In genomic region chr1:93083979-93084378, GRCh38 we compare ENCODE assay signal across 23 cellular contexts.
"Had no signal": no experiment of that assay in that cellular context is flagged by ENCODE, and none has a peak within 500 bp of the region (broad histone marks: within the 10 kb centered on the region; RNA-seq: fewer than 3 reads in every experiment).

No MANE protein-coding gene starts in this region.

- H3K27me3 ChIP-seq: adrenal gland, body of pancreas, breast epithelium, MG63, Peyer's patch had no signal

- H3K36me3 ChIP-seq: adrenal gland, breast epithelium had no signal

- H3K4me3 ChIP-seq: adrenal gland, body of pancreas, breast epithelium, MG63, Peyer's patch had no signal

- H3K27ac ChIP-seq: adrenal gland, body of pancreas, breast epithelium, Peyer's patch had no signal

- H3K9me3 Mint-ChIP-seq: activated naive CD4-positive, alpha-beta T cell treated with anti-CD3 and anti-CD28 coated beads for 36 hours had no signal

- H3K4me3 Mint-ChIP-seq: activated CD4-positive, alpha-beta T cell treated with anti-CD3 and anti-CD28 coated beads, Interleukin-2, amount 10 ng/mL, durations not matched to agents 7 days and 5 days; activated naive CD4-positive, alpha-beta T cell treated with anti-CD3 and anti-CD28 coated beads for 36 hours; T-helper 2 cell treated with Interferon-gamma antibody and Interleukin-4, amounts not matched to agents 5 μg/mL and 100 μg/mL, for 36 hours had no signal

- H3K27me3 Mint-ChIP-seq: activated CD4-positive, alpha-beta T cell treated with anti-CD3 and anti-CD28 coated beads, Interleukin-2, amount 10 ng/mL, durations not matched to agents 7 days and 5 days had no signal

- DNase-seq: activated CD4-positive, alpha-beta T cell treated with anti-CD3 and anti-CD28 coated beads, Interleukin-2, amount 10 ng/mL, durations not matched to agents 7 days and 5 days; activated CD4-positive, alpha-beta T cell treated with anti-CD3 and anti-CD28 coated beads, Interleukin-2, amount 50 U/mL, for 48 hours; activated CD8-positive, alpha-beta memory T cell treated with anti-CD3 and anti-CD28 coated beads, Interleukin-2, amount 50 U/mL, for 4 hours; activated gamma-delta T cell treated with Interleukin-2 at 50 U/mL for 16 hours; activated naive CD4-positive, alpha-beta T cell treated with anti-CD3 and anti-CD28 coated beads for 36 hours; adrenal gland; body of pancreas; MG63; NCI-H1048; NCI-H1105 treated with DMSO at 0.1 percent for 48 hours; NCI-H1436; NCI-H1694; NCI-H2029; NCI-H510A; NCI-H526; NCI-H748 treated with DMSO at 0.1 percent for 48 hours; NK-92 treated with Interleukin-12 subunit alpha and Interleukin-12 subunit beta, amount 100 ng/mL, for 24 hours; PC-3; Peyer's patch; RPMI8226 had no signal

- H3K9me3 ChIP-seq: adrenal gland, body of pancreas, breast epithelium, MG63, Peyer's patch had no signal

- ATAC-seq: body of pancreas, PC-3, Right ventricle myocardium inferior had no signal

- H3K4me1 ChIP-seq: breast epithelium had no signal

- H3K27ac Mint-ChIP-seq: activated CD4-positive, alpha-beta T cell treated with anti-CD3 and anti-CD28 coated beads, Interleukin-2, amount 10 ng/mL, durations not matched to agents 7 days and 5 days; activated naive CD4-positive, alpha-beta T cell treated with anti-CD3 and anti-CD28 coated beads for 36 hours had no signal
